Comparison of ENCODE assay signal across 10 cellular contexts in genomic region chr1:8378981-8379470, GRCh38.
DNase-seq lines count a peak whose midpoint lies in the region; ATAC-seq and TF ChIP-seq lines count a peak whose summit lies in the region.
"Had no signal": no experiment of that assay in that cellular context is flagged by ENCODE, and none has a peak within 500 bp of the region (broad histone marks: within the 10 kb centered on the region; RNA-seq: fewer than 3 reads in every experiment).

No MANE protein-coding gene starts in this region.

- TF ChIP-seq POLR2A in suprapubic skin (IDR thresholded peaks at IDR 0.05) = no peak

- no TSS peak for BruUV-seq in Panc1 (replicated peaks; lab: Mats Ljungman, UMichigan)

- in situ Hi-C loops in Panc1 (cut with HindIII; ENCODE audit: low pct_unique_long_range_greater_than_20kb, low sequenced_read_pairs) = no loop called here

- no peak overlapping the region for H3K4me3 Mint-ChIP-seq in osteocyte (ENCODE audit: unreplicated experiment)
- H3K4me3 Mint-ChIP-seq: stimulated activated naive CD8-positive, alpha-beta T cell treated with anti-CD3 and anti-CD28 coated beads, Interleukin-15, Interleukin-2, amounts not matched to agents 100 ng/mL and 50 ng/mL, for 24 hours had no signal

- peaks cover 4% of the 10 kb centered on the region for H3K36me3 Mint-ChIP-seq in osteocyte (ENCODE audit: unreplicated experiment)

- no peak for TF ChIP-seq EP300 in suprapubic skin (IDR thresholded peaks at IDR 0.05)

- POLR2A ChIA-PET in Panc1 (lab: Charles Lee) = no interaction called here

- no peaks in the 10 kb centered on the region for H3K9me3 Mint-ChIP-seq in osteocyte (ENCODE audit: unreplicated experiment)
- H3K9me3 Mint-ChIP-seq: stimulated activated naive CD8-positive, alpha-beta T cell treated with anti-CD3 and anti-CD28 coated beads, Interleukin-15, Interleukin-2, amounts not matched to agents 100 ng/mL and 50 ng/mL, for 24 hours had no signal

- H3K4me3 ChIP-seq in Panc1 (ENCODE audit: low read depth in 2 of 2, low read length in 2 of 2) (no peak overlapping the region), coronary artery (peak overlapping the region; percentile 32), muscle layer of colon (ENCODE audit: low read depth in 1 of 2, low read length in 2 of 2) (no peak overlapping the region), suprapubic skin (no peak overlapping the region)
- H3K4me3 ChIP-seq: smooth muscle cell had no signal

- DNase-seq in Panc1 (ENCODE audit: low read depth, low spot score) (no peak), coronary artery (ENCODE audit: low spot score) (peak; percentile 64), suprapubic skin (ENCODE audit: low spot score in 2 of 2) (no peak), osteocyte (ENCODE audit: extremely low spot score, unreplicated experiment) (no peak), nucleus accumbens (lab: John Stamatoyannopoulos, UW) (no peak)
- DNase-seq: NCI-H1930 had no signal

- intact Hi-C loops in Panc1 (cut with micrococcal nuclease; ENCODE audit: unreplicated experiment) = no loop called here

- H3K27ac Mint-ChIP-seq in osteocyte (ENCODE audit: unreplicated experiment) = no peak overlapping the region
- H3K27ac Mint-ChIP-seq: stimulated activated naive CD8-positive, alpha-beta T cell treated with anti-CD3 and anti-CD28 coated beads, Interleukin-15, Interleukin-2, amounts not matched to agents 100 ng/mL and 50 ng/mL, for 24 hours had no signal

- TF ChIP-seq CTCF in Panc1 (IDR thresholded peaks at IDR 0.05) = no peak
- TF ChIP-seq CTCF in coronary artery (IDR thresholded peaks at IDR 0.05) = no peak
- no peak for TF ChIP-seq CTCF in suprapubic skin (IDR thresholded peaks at IDR 0.05)
- no peak for TF ChIP-seq CTCF in osteocyte (IDR thresholded peaks at IDR 0.05)

- H3K27me3 ChIP-seq in Panc1 (ENCODE audit: control insufficient read depth, insufficient read depth, low read length) (no peaks in the 10 kb centered on the region), muscle layer of colon (ENCODE audit: control insufficient read depth in 1 of 2, insufficient read depth in 2 of 2, low read length in 2 of 2) (no peaks in the 10 kb centered on the region), suprapubic skin (no peaks in the 10 kb centered on the region)

- H3K9ac ChIP-seq in muscle layer of colon (ENCODE audit: low read length) = no peak overlapping the region

- H3K4me1 ChIP-seq in Panc1 (ENCODE audit: control insufficient read depth, insufficient read depth, low read length) = peaks cover 59% of the 10 kb centered on the region
- H3K4me1 ChIP-seq in muscle layer of colon (ENCODE audit: insufficient read depth, low read length) = peaks cover 86% of the 10 kb centered on the region
- peaks cover 78% of the 10 kb centered on the region for H3K4me1 ChIP-seq in suprapubic skin

- H3K4me1 Mint-ChIP-seq in osteocyte (ENCODE audit: unreplicated experiment) = peaks cover 51% of the 10 kb centered on the region

- CTCF ChIA-PET in Panc1 (lab: Charles Lee) = interaction anchor here (0.7 kb wide), 1 partner anchor 8 kb away, joined by 3 read pairs; no protein-coding TSS in a partner anchor

- H3K27ac ChIP-seq in Panc1 (ENCODE audit: low read length) (peak overlapping the region; percentile 13; the same call in 1 of the 2 replicates), coronary artery (peak overlapping the region; percentile 59 to 80), muscle layer of colon (ENCODE audit: low read depth, low read length) (peak overlapping the region; percentile 68), suprapubic skin (peak overlapping the region; percentile 60)

- H3K27me3 Mint-ChIP-seq in osteocyte (ENCODE audit: unreplicated experiment) = no peaks in the 10 kb centered on the region
- H3K27me3 Mint-ChIP-seq: stimulated activated naive CD8-positive, alpha-beta T cell treated with anti-CD3 and anti-CD28 coated beads, Interleukin-15, Interleukin-2, amounts not matched to agents 100 ng/mL and 50 ng/mL, for 24 hours had no signal

- H3K9me3 ChIP-seq in Panc1 (ENCODE audit: control insufficient read depth, insufficient read depth, low read depth, low read length) (no peaks in the 10 kb centered on the region), muscle layer of colon (ENCODE audit: low read length) (no peaks in the 10 kb centered on the region), suprapubic skin (no peaks in the 10 kb centered on the region)

- WGBS in suprapubic skin = 69% methylated on average over 10 of the region's 10 CpGs

- peaks cover 13% of the 10 kb centered on the region for H3K36me3 ChIP-seq in Panc1 (ENCODE audit: control insufficient read depth, insufficient read depth, low read length)
- H3K36me3 ChIP-seq in muscle layer of colon (ENCODE audit: insufficient read depth, low read length) = no peaks in the 10 kb centered on the region
- H3K36me3 ChIP-seq in suprapubic skin = peaks cover 6% of the 10 kb centered on the region

- ATAC-seq in Panc1 = no peak
- ATAC-seq in activated CD4-positive, CD25-positive, alpha-beta regulatory T cell treated with anti-CD3 and anti-CD28 coated beads, Interleukin-2, amount 50 U/mL, for 24 hours = no peak

Comparison
In these comparisons a context has a peak if more than half of its experiments do, and no peak if none do; other contexts are left out.
1. H3K27ac ChIP-seq: peak in every context shown above with its lines; median percentile 70 in coronary artery; 68 in muscle layer of colon; 60 in suprapubic skin; 13 in Panc1.